29 cellular contexts compared by ENCODE assay signal in genomic region chr2:42588158-42588557, GRCh38.
"Had no signal": no experiment of that assay in that cellular context is flagged by ENCODE, and none has a peak within 500 bp of the region (broad histone marks: within the 10 kb centered on the region; RNA-seq: fewer than 3 reads in every experiment).

No MANE protein-coding gene starts in this region.

- H3K9me3 Mint-ChIP-seq: dendritic cell treated with granulocyte-macrophage colony-stimulating factor and Interleukin-4, amounts not matched to agents 40 ng/mL and 50 ng/mL, for 4 days; effector memory CD8-positive, alpha-beta T cell; endodermal cell; immature natural killer cell; mesothelial cell of epicardium; naive B cell; naive thymus-derived CD8-positive, alpha-beta T cell had no signal

- H3K4me1 ChIP-seq: colonic mucosa, esophagus squamous epithelium, gastrocnemius medialis, heart right ventricle, left lung had no signal

- H3K4me3 Mint-ChIP-seq: dendritic cell treated with granulocyte-macrophage colony-stimulating factor and Interleukin-4, amounts not matched to agents 40 ng/mL and 50 ng/mL, for 4 days; effector memory CD8-positive, alpha-beta T cell; endodermal cell; immature natural killer cell; mesothelial cell of epicardium; naive B cell; naive thymus-derived CD8-positive, alpha-beta T cell had no signal

- FAIRE-seq: endometrium, kidney had no signal

- H3K4me1 Mint-ChIP-seq: endodermal cell, immature natural killer cell, mesothelial cell of epicardium had no signal

- H3K27me3 ChIP-seq: colonic mucosa, esophagus squamous epithelium, gastrocnemius medialis, heart right ventricle, left lung had no signal

- H3K36me3 ChIP-seq: colonic mucosa, left lung, lower lobe of right lung had no signal

- H3K27ac ChIP-seq: colonic mucosa, epithelial cell of prostate, esophagus squamous epithelium, gastrocnemius medialis, heart right ventricle, left lung, lower lobe of right lung had no signal

- H3K4me3 ChIP-seq: colonic mucosa, esophagus squamous epithelium, gastrocnemius medialis, heart right ventricle, left lung, lower lobe of right lung, mucosa of descending colon had no signal

- ATAC-seq: effector memory CD8-positive, alpha-beta T cell; esophagus mucosa; gastrocnemius medialis; heart right ventricle; left lung; left ventricle myocardium superior; lower lobe of right lung; mucosa of descending colon; naive thymus-derived CD8-positive, alpha-beta T cell had no signal

- H3K27me3 Mint-ChIP-seq: dendritic cell treated with granulocyte-macrophage colony-stimulating factor and Interleukin-4, amounts not matched to agents 40 ng/mL and 50 ng/mL, for 4 days; effector memory CD8-positive, alpha-beta T cell; naive B cell; naive thymus-derived CD8-positive, alpha-beta T cell had no signal

- H3K27ac Mint-ChIP-seq: dendritic cell treated with granulocyte-macrophage colony-stimulating factor and Interleukin-4, amounts not matched to agents 40 ng/mL and 50 ng/mL, for 4 days; endodermal cell; mesothelial cell of epicardium had no signal

- H3K9me3 ChIP-seq: colonic mucosa, esophagus squamous epithelium, gastrocnemius medialis, heart right ventricle, left lung, lower lobe of right lung, mucosa of descending colon had no signal

- DNase-seq: colonic mucosa; cortex of kidney; effector CD8-positive, alpha-beta T cell; effector memory CD8-positive, alpha-beta T cell; endodermal cell; erythroblast; esophagus squamous epithelium; foreskin fibroblast; foreskin melanocyte; gastrocnemius medialis; glutamatergic neuron; heart right ventricle; hippocampal formation; immature natural killer cell; islet precursor cell; kidney; kidney glomerular epithelial cell; left lung; left ventricle myocardium superior; lower lobe of right lung; mesenchymal stem cell; mucosa of descending colon; naive B cell; naive thymus-derived CD8-positive, alpha-beta T cell had no signal
